In the genomic region with DNA sequence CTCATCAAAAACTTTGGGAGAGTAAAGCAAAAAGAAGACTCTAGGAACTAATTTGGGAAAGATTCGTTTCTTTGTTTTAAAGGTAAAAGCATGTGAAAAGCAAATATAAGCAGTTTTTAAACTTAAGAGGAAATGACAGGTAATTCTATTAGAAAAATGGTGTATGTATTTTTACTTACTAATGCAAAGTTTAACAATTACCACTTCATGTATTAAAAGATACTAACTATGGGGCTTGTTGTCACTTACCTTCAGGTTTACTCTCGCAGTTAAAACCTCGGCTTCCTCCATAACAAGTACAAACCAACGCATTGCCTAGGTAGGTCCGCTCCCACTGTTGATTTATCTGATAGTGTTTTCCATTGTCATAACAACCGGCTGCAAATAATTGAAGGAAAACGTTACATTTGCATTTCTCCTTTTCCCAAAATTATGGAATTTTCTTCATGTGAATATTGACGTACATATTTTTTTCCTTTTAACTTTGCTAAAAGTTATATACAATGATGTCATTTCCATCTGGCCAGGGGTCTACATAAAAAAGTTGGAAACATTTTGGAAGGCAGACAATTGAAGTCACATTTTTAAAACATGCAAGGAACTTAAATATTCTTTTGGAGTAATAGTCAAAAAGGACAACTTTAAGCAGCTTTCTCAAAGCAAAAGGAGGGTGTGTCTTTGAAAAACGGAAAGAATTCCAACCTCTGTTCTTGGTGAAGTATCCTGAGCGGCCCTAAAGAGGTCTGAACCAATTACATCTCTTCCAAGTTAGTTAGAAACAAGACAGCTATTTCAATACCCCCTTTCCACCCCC, we compare ENCODE assay signal across 9 cellular contexts. TPM values are rescaled to one million over a fixed set of nuclear protein-coding genes. Genes with fewer than 3 reads are reported as not detected.
DNase-seq lines count a peak whose midpoint lies in the region; ATAC-seq, FAIRE-seq and TF ChIP-seq lines count a peak whose summit lies in the region.
"Had no signal": no experiment of that assay in that cellular context is flagged by ENCODE, and none has a peak within 500 bp of the region (broad histone marks: within the 10 kb centered on the region; RNA-seq: fewer than 3 reads in every experiment).

No MANE protein-coding gene starts in this region.

- no peak overlapping the region for H2AFZ ChIP-seq in OCI-LY3 (ENCODE audit: low read depth, low read length)
- H2AFZ ChIP-seq in endothelial cell of umbilical vein (ENCODE audit: low read depth, low read length): no peak overlapping the region

- peaks cover 93% of the 10 kb centered on the region for H3K27me3 Mint-ChIP-seq in CD4-positive, alpha-beta T cell
- H3K27me3 Mint-ChIP-seq in neural crest cell (ENCODE audit: low read depth): peaks cover 16% of the 10 kb centered on the region

- H3K27ac ChIP-seq in CD4-positive, alpha-beta T cell (ENCODE audit: low read depth, low read length): no peak overlapping the region
- no peak overlapping the region for H3K27ac ChIP-seq in OCI-LY3 (ENCODE audit: low read length)
- H3K27ac ChIP-seq in endothelial cell of umbilical vein (ENCODE audit: insufficient read depth, low read depth, low read length): peak overlapping the region; percentile 86

- dilution Hi-C loops in endothelial cell of umbilical vein (cut with MboI; ENCODE audit: extremely low pct_ligation_motif_present, low sequenced_read_pairs): no loop called here

- H3K9ac ChIP-seq in OCI-LY3 (ENCODE audit: low read length) (no peak overlapping the region), endothelial cell of umbilical vein (replicated peaks; ENCODE audit: extremely low read depth, insufficient read depth, low read length) (peak overlapping the region; percentile 100)

- H3K4me2 ChIP-seq in OCI-LY3 (ENCODE audit: low read length) (peak overlapping the region; percentile 86), endothelial cell of umbilical vein (ENCODE audit: insufficient read depth, low read length) (peak overlapping the region; percentile 100)

- POLR2A ChIA-PET in CD4-positive, alpha-beta T cell (lab: Charles Lee): no interaction called here
- POLR2A ChIA-PET in endothelial cell of umbilical vein (lab: Charles Lee): interaction anchor here (0.6 to 2.0 kb wide), 3 partner anchors 11 to 411 kb away, joined by 4 to 6 read pairs (median 4); no protein-coding TSS in a partner anchor

- no peak for TF ChIP-seq POLR2A in endothelial cell of umbilical vein (IDR thresholded peaks at IDR 0.05; ENCODE audit: low read depth, low read length)

- H4K20me1 ChIP-seq in OCI-LY3 (ENCODE audit: insufficient read depth, low read length) (no peaks in the 10 kb centered on the region), endothelial cell of umbilical vein (replicated peaks; ENCODE audit: control insufficient read depth, extremely low read depth, insufficient read depth, low read length) (peaks cover 2% of the 10 kb centered on the region)

- CTCF ChIA-PET in CD4-positive, alpha-beta T cell (lab: Charles Lee): no interaction called here
- CTCF ChIA-PET in endothelial cell of umbilical vein (lab: Charles Lee): interaction anchor here (2.3 kb wide), 1 partner anchor 11 kb away, joined by 10 read pairs; no protein-coding TSS in a partner anchor

- no peaks in the 10 kb centered on the region for H3K9me1 ChIP-seq in endothelial cell of umbilical vein (replicated peaks; ENCODE audit: control insufficient read depth, extremely low read depth, insufficient read depth, low read length)

- peak overlapping the region; percentile 59 for H3K4me3 Mint-ChIP-seq in CD4-positive, alpha-beta T cell
- H3K4me3 Mint-ChIP-seq in neural crest cell: peak overlapping the region; percentile 99

- no peaks in the 10 kb centered on the region for H3K36me3 Mint-ChIP-seq in CD4-positive, alpha-beta T cell (ENCODE audit: low read depth)
- peaks cover 16% of the 10 kb centered on the region for H3K36me3 Mint-ChIP-seq in neural crest cell (ENCODE audit: low read depth)

- H3K4me1 Mint-ChIP-seq in CD4-positive, alpha-beta T cell (ENCODE audit: low read depth): peaks cover 23% of the 10 kb centered on the region
- peaks cover 30% of the 10 kb centered on the region for H3K4me1 Mint-ChIP-seq in neural crest cell

- peaks cover 4% of the 10 kb centered on the region for H3K4me1 ChIP-seq in OCI-LY3 (ENCODE audit: low read length)
- H3K4me1 ChIP-seq in endothelial cell of umbilical vein (ENCODE audit: control insufficient read depth, extremely low read depth, insufficient read depth, low read length): peaks cover 52% of the 10 kb centered on the region

- H3K4me3 ChIP-seq in OCI-LY3 (ENCODE audit: low read length) (peak overlapping the region; percentile 97), endothelial cell of umbilical vein (replicated peaks in 1 of 3; ENCODE audit: insufficient read depth in 1 of 3, low read depth in 1 of 3, low read length in 3 of 3) (peak overlapping the region; percentile 77 to 100 (median 99))

- no peaks in the 10 kb centered on the region for H3K9me3 Mint-ChIP-seq in CD4-positive, alpha-beta T cell
- no peaks in the 10 kb centered on the region for H3K9me3 Mint-ChIP-seq in neural crest cell

- no peak for ATAC-seq in CD4-positive, alpha-beta T cell (ENCODE audit: poor library complexity)
- no peak for ATAC-seq in GM18519 (IDR thresholded peaks at IDR 0.05; ENCODE audit: low FRiP score, unreplicated experiment)

- no peak for DNase-seq in CD4-positive, alpha-beta T cell
- DNase-seq in endothelial cell of umbilical vein (ENCODE audit: low read depth, low spot score) (peak; percentile 58), neural crest cell (ENCODE audit: low read depth, low spot score) (no peak), superior temporal gyrus (ENCODE audit: extremely low spot score) (no peak), NCI-H1417 treated with DMSO at 0.1 percent for 48 hours (lab: John Stamatoyannopoulos, UW) (no peak), COLO668 (lab: John Stamatoyannopoulos, UW; ENCODE audit: unreplicated experiment) (no peak)

- no peak for TF ChIP-seq CTCF in CD4-positive, alpha-beta T cell (IDR thresholded peaks at IDR 0.05)
- TF ChIP-seq CTCF in OCI-LY3 (IDR thresholded peaks at IDR 0.05; ENCODE audit: low read depth, low read length): no peak
- no peak for TF ChIP-seq CTCF in endothelial cell of umbilical vein (IDR thresholded peaks at IDR 0.05; ENCODE audit: extremely low read depth in 1 of 2, insufficient read depth in 1 of 2, low read depth in 1 of 2, low read length in 2 of 2)
- no peak for TF ChIP-seq CTCF in neural crest cell (conservative IDR thresholded peaks at IDR 0.05)

- intact Hi-C loops in CD4-positive, alpha-beta T cell (cut with DNase I, micrococcal nuclease): no loop called here
- intact Hi-C loops in endothelial cell of umbilical vein (cut with micrococcal nuclease): no loop called here

- peak; percentile 28 for FAIRE-seq in endothelial cell of umbilical vein (lab: Jason Lieb, UNC)
- FAIRE-seq: GM12891 had no signal

- H3K9me3 ChIP-seq in CD4-positive, alpha-beta T cell (ENCODE audit: control insufficient read depth, low read length): no peaks in the 10 kb centered on the region
- H3K9me3 ChIP-seq in OCI-LY3 (ENCODE audit: insufficient read depth, low read length) (no peaks in the 10 kb centered on the region), endothelial cell of umbilical vein (replicated peaks; ENCODE audit: control insufficient read depth, insufficient read depth, low read length) (no peaks in the 10 kb centered on the region)

- peaks cover 88% of the 10 kb centered on the region for H3K27me3 ChIP-seq in CD4-positive, alpha-beta T cell (ENCODE audit: control insufficient read depth, insufficient read depth, low read length)
- H3K27me3 ChIP-seq in OCI-LY3 (ENCODE audit: low read depth, low read length) (peaks cover 39% of the 10 kb centered on the region), endothelial cell of umbilical vein (ENCODE audit: control insufficient read depth in 2 of 2, insufficient read depth in 2 of 2, low read length in 2 of 2) (no peaks in the 10 kb centered on the region)

- no peaks in the 10 kb centered on the region for H3K79me2 ChIP-seq in OCI-LY3 (ENCODE audit: low read length)
- H3K79me2 ChIP-seq in endothelial cell of umbilical vein (ENCODE audit: control insufficient read depth, insufficient read depth, low read length): peaks cover 46% of the 10 kb centered on the region

- BruUV-seq in endothelial cell of umbilical vein (replicated peaks; lab: Mats Ljungman, UMichigan): no TSS peak

- H3K27ac Mint-ChIP-seq in CD4-positive, alpha-beta T cell: no peak overlapping the region
- peak overlapping the region; percentile 79 for H3K27ac Mint-ChIP-seq in neural crest cell (ENCODE audit: unreplicated experiment)

- H3K36me3 ChIP-seq in OCI-LY3 (replicated peaks; ENCODE audit: low read depth, low read length): no peaks in the 10 kb centered on the region
- peaks cover 16 to 27% of the 10 kb centered on the region in 2 experiments for H3K36me3 ChIP-seq in endothelial cell of umbilical vein (ENCODE audit: control insufficient read depth in 2 of 2, extremely low read depth in 1 of 2, insufficient read depth in 2 of 2, low read length in 2 of 2)

TF ChIP-seq in endothelial cell of umbilical vein, 7 proteins besides CTCF, POLR2A, EP300 and RAD21:
- TF ChIP-seq GATA2 (IDR thresholded peaks at IDR 0.05; ENCODE audit: insufficient read depth, insufficient read length, low read depth, low read length) (no peak), JUN (IDR thresholded peaks at IDR 0.05; ENCODE audit: borderline replicate concordance, insufficient read depth, insufficient read length, low read depth) (no peak), POLR2AphosphoS5 (IDR thresholded peaks at IDR 0.05; ENCODE audit: insufficient read depth, low read depth, low read length) (no peak), MYC (IDR thresholded peaks at IDR 0.05; ENCODE audit: low read depth, low read length) (no peak), EZH2 (IDR thresholded peaks at IDR 0.05; ENCODE audit: borderline replicate concordance, low read depth, low read length, severe bottlenecking) (no peak), FOS (IDR thresholded peaks at IDR 0.05; ENCODE audit: borderline replicate concordance, insufficient read depth, low read length) (no peak)
- TF ChIP-seq, protein P1, sequence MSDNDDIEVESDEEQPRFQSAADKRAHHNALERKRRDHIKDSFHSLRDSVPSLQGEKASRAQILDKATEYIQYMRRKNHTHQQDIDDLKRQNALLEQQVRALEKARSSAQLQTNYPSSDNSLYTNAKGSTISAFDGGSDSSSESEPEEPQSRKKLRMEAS (IDR thresholded peaks at IDR 0.05; ENCODE audit: insufficient read depth, insufficient read length): no peak

RNA-seq across cellular contexts. Expression of a gene that starts 1.2 kb away (rescaled TPM):
- total RNA-seq in CD4-positive, alpha-beta T cell: under 1 TPM; 0.41 to 0.61 TPM
- total RNA-seq in endothelial cell of umbilical vein (3,221 and 3,760 TPM in 2 replicates), neural crest cell (89.6 and 103 TPM in 2 replicates)
- polyA plus RNA-seq in endothelial cell of umbilical vein: 3,104 and 3,740 TPM in 2 replicates
- polyA plus RNA-seq in endothelial cell of umbilical vein (2011; cell fraction: cytosol; rRNA removed): 4,183 and 4,734 TPM in 2 replicates
- polyA plus RNA-seq in endothelial cell of umbilical vein (2011; cell fraction: nucleus; rRNA removed): 6,337 and 9,411 TPM in 2 replicates
- 2,544 and 4,436 TPM in 2 replicates for polyA plus RNA-seq in endothelial cell of umbilical vein (2012)
- 7,217 and 10,015 TPM in 2 replicates for polyA minus RNA-seq in endothelial cell of umbilical vein
- polyA minus RNA-seq in endothelial cell of umbilical vein (2011; cell fraction: cytosol; rRNA and poly(A)+ RNA removed): not detected
- 4,515 and 6,029 TPM in 2 replicates for polyA minus RNA-seq in endothelial cell of umbilical vein (2011; cell fraction: nucleus; rRNA and poly(A)+ RNA removed)

Comparison
In these comparisons a context has a peak if more than half of its experiments do, and no peak if none do; other contexts are left out.
1. RNA of a gene that starts 1.2 kb away (total RNA-seq): 3,221 to 3,760 TPM in endothelial cell of umbilical vein and 89.6 to 103 TPM in neural crest cell; 0.41 to 0.61 TPM in CD4-positive, alpha-beta T cell; every median in the first group is over 10 times any median in the second.